Comparison of ENCODE assay signal across 23 cellular contexts in genomic region chr17:47879776-47880452, GRCh38. TPM values are rescaled to one million over a fixed set of nuclear protein-coding genes. Genes with fewer than 3 reads are reported as not detected.
DNase-seq lines count a peak whose midpoint lies in the region; ATAC-seq, FAIRE-seq and TF ChIP-seq lines count a peak whose summit lies in the region.
"Had no signal": no experiment of that assay in that cellular context is flagged by ENCODE, and none has a peak within 500 bp of the region (broad histone marks: within the 10 kb centered on the region; RNA-seq: fewer than 3 reads in every experiment).

No MANE protein-coding gene starts in this region.

- DNase-seq in HTR-8/SVneo (ENCODE audit: insufficient read length, low spot score) (no peak), SJCRH30 (peak; percentile 34 to 39), neuronal stem cell (ENCODE audit: low spot score) (no peak), endodermal cell (no peak), NCI-H1436 treated with DMSO at 0.1 percent for 48 hours (lab: John Stamatoyannopoulos, UW) (no peak)
- DNase-seq: ACHN; BE2C; C1 segment of cervical spinal cord; CD4-positive, CD25-positive, alpha-beta regulatory T cell; CD8-positive, alpha-beta memory T cell; COR-L47; DMS 273 treated with DMSO at 0.1 percent for 48 hours; DMS53; DND-41 had no signal

- no CpG with 5 or more reads among the region's 8 CpGs for WGBS in neuronal stem cell (ENCODE audit: extremely low coverage in 2 of 2, insufficient read length in 2 of 2, insufficient replicate concordance in 1 of 2), 2 donors
- WGBS in endodermal cell (ENCODE audit: insufficient coverage in 1 of 2, insufficient read length in 1 of 2), 2 experiments: 83 to 92% methylated on average over 1 to 6 of the region's 8 CpGs

- peaks cover 50% of the 10 kb centered on the region for H3K27me3 ChIP-seq in SJCRH30
- H3K27me3 ChIP-seq in neuronal stem cell (ENCODE audit: control insufficient read depth in 3 of 3, insufficient read depth in 3 of 3, low read depth in 1 of 3, low read length in 3 of 3): peaks cover 0 to 83% (median 0%) of the 10 kb centered on the region in 3 experiments
- no peaks in the 10 kb centered on the region for H3K27me3 ChIP-seq in endodermal cell (ENCODE audit: control insufficient read depth, insufficient read depth, low read length, poor library complexity, severe bottlenecking)

- H3K4me2 ChIP-seq in neuronal stem cell (ENCODE audit: insufficient read depth, low read length, poor library complexity, severe bottlenecking): no peak overlapping the region

- H3K4me3 ChIP-seq in HEK293 (ENCODE audit: low read depth, low read length) (no peak overlapping the region), SJCRH30 (no peak overlapping the region), neuronal stem cell (ENCODE audit: low read length in 2 of 2) (no peak overlapping the region), endodermal cell (ENCODE audit: low read length) (no peak overlapping the region)
- H3K4me3 ChIP-seq: GM12878, GM23248, HAP-1 had no signal

- peak; percentile 71 for FAIRE-seq in HTR-8/SVneo (lab: Jason Lieb, UNC)
- FAIRE-seq: A204.1, GM12878, GM19239 had no signal

- H3K9ac ChIP-seq in neuronal stem cell (ENCODE audit: low read depth, low read length, poor library complexity) (no peak overlapping the region), endodermal cell (ENCODE audit: extremely low read depth, low read length, poor library complexity, severe bottlenecking) (no peak overlapping the region)
- H3K9ac ChIP-seq: GM23248 had no signal

- H3K18ac ChIP-seq in neuronal stem cell (ENCODE audit: low read length): no peak overlapping the region

- H3K36me3 ChIP-seq in HEK293 (ENCODE audit: control insufficient read depth in 2 of 2, insufficient read depth in 1 of 2, low read length in 2 of 2) (no peaks in the 10 kb centered on the region), SJCRH30 (no peaks in the 10 kb centered on the region), neuronal stem cell (replicated peaks in 1 of 2; ENCODE audit: control insufficient read depth in 2 of 2, insufficient read depth in 2 of 2, low read length in 2 of 2) (no peaks in the 10 kb centered on the region), endodermal cell (ENCODE audit: control insufficient read depth, insufficient read depth, low read length) (no peaks in the 10 kb centered on the region)
- H3K36me3 ChIP-seq: BE2C, HAP-1 had no signal

- H3K23ac ChIP-seq in neuronal stem cell (ENCODE audit: low read depth, low read length, poor library complexity): peak overlapping the region; percentile 34

- H3K14ac ChIP-seq in neuronal stem cell (ENCODE audit: low read length): no peak overlapping the region

- no peak overlapping the region for H2BK12ac ChIP-seq in neuronal stem cell (ENCODE audit: low read length)

- TF ChIP-seq CTCF in HEK293 (tag by site-specific recombination; IDR thresholded peaks at IDR 0.05): no peak
- TF ChIP-seq CTCF in endodermal cell (conservative IDR thresholded peaks at IDR 0.05): no peak

- no peak overlapping the region for H3K27ac Mint-ChIP-seq in endodermal cell
- H3K27ac Mint-ChIP-seq: CD4-positive, CD25-positive, alpha-beta regulatory T cell; CD8-positive, alpha-beta memory T cell had no signal

- H2AFZ ChIP-seq in neuronal stem cell (ENCODE audit: low read length): no peak overlapping the region

- CTCF ChIA-PET in HEK293 (lab: Yijun Ruan, JAX): interaction anchor here (0.7 to 18.5 kb wide), 4 partner anchors 10 to 65 kb away, joined by 3 to 837 read pairs (median 19); partner anchors contain the start of genes SCRN2 and SP6

- H2BK15ac ChIP-seq in neuronal stem cell (ENCODE audit: low read length): no peak overlapping the region

- no peak overlapping the region for H3K4ac ChIP-seq in neuronal stem cell (ENCODE audit: low read length)

- H3K27ac ChIP-seq in HEK293 (ENCODE audit: extremely low read depth, low read depth, low read length) (no peak overlapping the region), SJCRH30 (no peak overlapping the region), neuronal stem cell (replicated peaks; ENCODE audit: low read length) (no peak overlapping the region), endodermal cell (ENCODE audit: low read depth, low read length) (no peak overlapping the region)
- H3K27ac ChIP-seq: HL-60 had no signal

- no peak overlapping the region for H2BK5ac ChIP-seq in neuronal stem cell (ENCODE audit: low read length)

- H2BK120ac ChIP-seq in neuronal stem cell (ENCODE audit: low read depth, low read length): no peak overlapping the region

- H4K8ac ChIP-seq in neuronal stem cell (ENCODE audit: low read depth, low read length): no peak overlapping the region

- H3K9me3 ChIP-seq in HEK293 (ENCODE audit: control insufficient read depth, insufficient read depth, low read depth, low read length) (no peaks in the 10 kb centered on the region), SJCRH30 (replicated peaks) (no peaks in the 10 kb centered on the region), neuronal stem cell (replicated peaks in 1 of 2; ENCODE audit: control insufficient read depth in 2 of 2, insufficient read depth in 1 of 2, low read depth in 1 of 2, low read length in 2 of 2) (no peaks in the 10 kb centered on the region), endodermal cell (ENCODE audit: control insufficient read depth, low read length) (no peaks in the 10 kb centered on the region)
- H3K9me3 ChIP-seq: BE2C, HAP-1 had no signal

- ATAC-seq in GM19351 (IDR thresholded peaks at IDR 0.05; ENCODE audit: unreplicated experiment): no peak
- ATAC-seq: GM12878 had no signal

- no peaks in the 10 kb centered on the region for H3K9me3 Mint-ChIP-seq in endodermal cell

- peaks cover 21% of the 10 kb centered on the region for H3K4me1 Mint-ChIP-seq in endodermal cell

- peak overlapping the region; percentile 25 for H2AK5ac ChIP-seq in neuronal stem cell (ENCODE audit: low read depth, low read length)

- POLR2A ChIA-PET in HEK293 (lab: Yijun Ruan, JAX): interaction anchor here (0.5 to 1.2 kb wide), 2 partner anchors 16 to 1070 kb away, joined by 3 read pairs; partner anchors contain the start of gene SP2

- no peak overlapping the region for H3K4me3 Mint-ChIP-seq in endodermal cell
- H3K4me3 Mint-ChIP-seq: CD4-positive, CD25-positive, alpha-beta regulatory T cell; CD8-positive, alpha-beta memory T cell had no signal

- peaks cover 19% of the 10 kb centered on the region for H3K27me3 Mint-ChIP-seq in endodermal cell (ENCODE audit: insufficient read depth)

- no peaks in the 10 kb centered on the region for H3K79me1 ChIP-seq in neuronal stem cell (ENCODE audit: low read depth, low read length)

- peaks cover 6% of the 10 kb centered on the region for H3K4me1 ChIP-seq in HEK293 (ENCODE audit: control insufficient read depth, insufficient read depth, low read length)
- no peaks in the 10 kb centered on the region for H3K4me1 ChIP-seq in SJCRH30
- H3K4me1 ChIP-seq in neuronal stem cell (ENCODE audit: control insufficient read depth in 2 of 2, insufficient read depth in 1 of 2, low read depth in 1 of 2, low read length in 2 of 2): peaks cover 0 to 8% of the 10 kb centered on the region in 2 donors
- no peaks in the 10 kb centered on the region for H3K4me1 ChIP-seq in endodermal cell (ENCODE audit: control insufficient read depth, insufficient read depth, low read length)
- H3K4me1 ChIP-seq: BE2C, HAP-1 had no signal

- H4K91ac ChIP-seq in neuronal stem cell (ENCODE audit: low read depth, low read length, poor library complexity): no peak overlapping the region

- H3K36me3 Mint-ChIP-seq in endodermal cell (ENCODE audit: low read depth): no peaks in the 10 kb centered on the region
- H3K36me3 Mint-ChIP-seq: CD4-positive, CD25-positive, alpha-beta regulatory T cell; CD8-positive, alpha-beta memory T cell had no signal

TF ChIP-seq in HEK293, 187 proteins besides CTCF, POLR2A, EP300 and RAD21:
- TF ChIP-seq KLF16 (tag by site-specific recombination; IDR thresholded peaks at IDR 0.05) (no peak), ZNF121 (tag by site-specific recombination; IDR thresholded peaks at IDR 0.05) (peak; percentile 99)

RNA-seq across cellular contexts. Expression of gene SP2, which starts 16.1 kb away (rescaled TPM):
- 3.7 and 3.9 TPM in 2 replicates for total RNA-seq in SJCRH30 (2014; rRNA removed; shearing (Covaris generic))
- polyA plus RNA-seq in neuronal stem cell (2013, experiment 1 of 2): 26.7 TPM
- polyA plus RNA-seq in neuronal stem cell (2013, experiment 2 of 2): 27.6 TPM
- total RNA-seq in endodermal cell: 10 to 100 TPM; 12.8 to 13.4 TPM
- 17.2 TPM for polyA plus RNA-seq in endodermal cell (2013, experiment 1 of 2)
- 14.8 TPM for polyA plus RNA-seq in endodermal cell (2013, experiment 2 of 2)

RNA-seq across cellular contexts. Expression of gene SP6, which starts 29.0 kb away (rescaled TPM):
- not detected in 2 replicates for total RNA-seq in SJCRH30 (2014; rRNA removed; shearing (Covaris generic))
- polyA plus RNA-seq in neuronal stem cell (2013, experiment 1 of 2): 0.24 TPM
- polyA plus RNA-seq in neuronal stem cell (2013, experiment 2 of 2): 0.26 TPM
- total RNA-seq in endodermal cell: 1 to 10 TPM; 3.1 to 3.7 TPM
- polyA plus RNA-seq in endodermal cell (2013, experiment 1 of 2): 2.6 TPM
- 2.6 TPM for polyA plus RNA-seq in endodermal cell (2013, experiment 2 of 2)
- total RNA-seq: GM12878, GM23248 had no signal
- polyA plus RNA-seq: CD4-positive, CD25-positive, alpha-beta regulatory T cell; GM23248 had no signal

RNA-seq across cellular contexts. Expression of gene SCRN2, which starts 38.8 kb away (rescaled TPM):
- 8.0 and 12.9 TPM in 2 replicates for total RNA-seq in SJCRH30 (2014; rRNA removed; shearing (Covaris generic))
- polyA plus RNA-seq in neuronal stem cell (2013, experiment 1 of 2): 37.2 TPM
- 36.3 TPM for polyA plus RNA-seq in neuronal stem cell (2013, experiment 2 of 2)
- total RNA-seq in endodermal cell: 10 to 100 TPM; 54.5 to 71.9 TPM
- 50.1 TPM for polyA plus RNA-seq in endodermal cell (2013, experiment 1 of 2)
- 44.5 TPM for polyA plus RNA-seq in endodermal cell (2013, experiment 2 of 2)

RNA-seq across cellular contexts. Expression of gene LRRC46, which starts 48.4 kb away (rescaled TPM):
- total RNA-seq in SJCRH30 (2014; rRNA removed; shearing (Covaris generic)): 0.18 and 0.34 TPM in 2 replicates
- 0.17 TPM for polyA plus RNA-seq in neuronal stem cell (2013, experiment 1 of 2)
- polyA plus RNA-seq in neuronal stem cell (2013, experiment 2 of 2): 0.32 TPM
- total RNA-seq in endodermal cell: under 1 TPM; 0.73 to 0.82 TPM
- polyA plus RNA-seq in endodermal cell (2013, experiment 1 of 2): 1.2 TPM
- polyA plus RNA-seq in endodermal cell (2013, experiment 2 of 2): 1.5 TPM
- total RNA-seq: G401, GM23248 had no signal

RNA-seq across cellular contexts. Expression of gene MRPL10, which starts 48.6 kb away (rescaled TPM):
- 45.1 and 46.7 TPM in 2 replicates for total RNA-seq in SJCRH30 (2014; rRNA removed; shearing (Covaris generic))
- 80.5 TPM for polyA plus RNA-seq in neuronal stem cell (2013, experiment 1 of 2)
- 84.1 TPM for polyA plus RNA-seq in neuronal stem cell (2013, experiment 2 of 2)
- 10 to 100 TPM; 56.3 to 65.3 TPM for total RNA-seq in endodermal cell
- polyA plus RNA-seq in endodermal cell (2013, experiment 1 of 2): 85.0 TPM
- polyA plus RNA-seq in endodermal cell (2013, experiment 2 of 2): 67.6 TPM

Comparison
In these comparisons a context has a peak if more than half of its experiments do, and no peak if none do; other contexts are left out.
1. DNase-seq: peak in SJCRH30 (2 of 2); none in HTR-8/SVneo (single experiment), neuronal stem cell (single experiment), endodermal cell (single experiment) and NCI-H1436 treated with DMSO at 0.1 percent for 48 hours (single experiment).